ENCODE assay signal across 13 cellular contexts in the genomic region with DNA sequence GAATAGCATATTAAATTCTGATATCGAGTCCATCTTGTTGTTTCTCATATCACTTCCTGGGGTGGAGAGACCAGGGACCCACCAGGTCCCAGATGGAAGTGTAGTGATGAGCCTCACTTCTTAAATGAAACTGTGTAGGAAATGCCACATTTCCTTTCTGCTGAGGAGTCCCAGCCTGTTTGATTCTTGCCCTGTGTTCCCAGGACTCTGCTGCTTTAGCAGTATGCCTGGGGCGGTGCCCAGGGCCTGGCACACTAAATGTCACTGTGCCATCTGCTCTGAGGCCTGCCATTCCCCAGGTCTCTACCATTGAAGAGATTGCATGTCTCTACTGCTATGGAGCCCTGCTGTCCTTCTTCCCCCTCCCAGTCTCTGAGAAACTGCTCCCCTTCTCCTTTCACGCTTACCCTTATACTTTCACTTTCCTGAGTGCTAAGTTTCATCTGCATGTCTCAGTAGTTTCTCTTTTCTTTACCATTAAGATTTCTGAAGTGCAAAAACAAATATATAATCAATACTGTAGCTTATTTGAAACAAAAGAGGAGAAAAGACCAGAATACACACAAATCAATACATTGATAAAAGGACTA.
DNase-seq lines count a peak whose midpoint lies in the region; ATAC-seq and TF ChIP-seq lines count a peak whose summit lies in the region.
"Had no signal": no experiment of that assay in that cellular context is flagged by ENCODE, and none has a peak within 500 bp of the region (broad histone marks: within the 10 kb centered on the region; RNA-seq: fewer than 3 reads in every experiment).

No MANE protein-coding gene starts in this region.

- H3K36me3 ChIP-seq in A673 (ENCODE audit: insufficient read depth, low read length, poor library complexity, severe bottlenecking) = no peaks in the 10 kb centered on the region
- no peaks in the 10 kb centered on the region for H3K36me3 ChIP-seq in smooth muscle cell (ENCODE audit: low read depth)
- H3K36me3 ChIP-seq: SJCRH30 had no signal

- H3K9me3 ChIP-seq in A673 (ENCODE audit: low read depth, low read length, poor library complexity, severe bottlenecking) = no peaks in the 10 kb centered on the region
- H3K9me3 ChIP-seq in smooth muscle cell (replicated peaks; ENCODE audit: low read depth) = no peaks in the 10 kb centered on the region
- H3K9me3 ChIP-seq: SJCRH30 had no signal

- H3K4me1 Mint-ChIP-seq in natural killer cell treated with Interleukin-12 subunit alpha and Interleukin-12 subunit beta and Interleukin-15 and Interleukin-18, amount 100 ng/mL, for 72 hours (ENCODE audit: low read depth in 2 of 2) = no peaks in the 10 kb centered on the region
- H3K4me1 Mint-ChIP-seq: activated naive CD8-positive, alpha-beta T cell treated with anti-CD3 and anti-CD28 coated beads, Interleukin-2, amount 10 ng/mL, durations not matched to agents 7 days and 5 days; B cell had no signal

- CTCF ChIA-PET in A673 (lab: Charles Lee) = no interaction called here

- H4K20me1 ChIP-seq in smooth muscle cell (ENCODE audit: low read depth) = no peaks in the 10 kb centered on the region

- no peaks in the 10 kb centered on the region for H3K4me1 ChIP-seq in A673 (ENCODE audit: insufficient read depth, low read length, poor library complexity, severe bottlenecking)
- no peaks in the 10 kb centered on the region for H3K4me1 ChIP-seq in smooth muscle cell (ENCODE audit: low read depth)
- H3K4me1 ChIP-seq: SJCRH30 had no signal

- WGBS in smooth muscle cell (ENCODE audit: low lambda C conversion rate) = 95% methylated on average over 3 of the region's 3 CpGs

- no peak overlapping the region for H3K4me2 ChIP-seq in smooth muscle cell

- POLR2A ChIA-PET in A673 (lab: Charles Lee; ENCODE audit: low non-redundant PET) = no interaction called here

- H3K27ac ChIP-seq in A673 (ENCODE audit: low read depth, low read length, poor library complexity, severe bottlenecking) = no peak overlapping the region
- H3K27ac ChIP-seq in smooth muscle cell (ENCODE audit: low read depth) = no peak overlapping the region
- H3K27ac ChIP-seq: SJCRH30 had no signal

- no TSS peak for BruUV-seq in A673 (replicated peaks; lab: Mats Ljungman, UMichigan)

- H3K9ac ChIP-seq in smooth muscle cell (ENCODE audit: low read depth) = no peak overlapping the region

- H3K27me3 Mint-ChIP-seq in natural killer cell treated with Interleukin-12 subunit alpha and Interleukin-12 subunit beta and Interleukin-15 and Interleukin-18, amount 100 ng/mL, for 72 hours = no peaks in the 10 kb centered on the region
- H3K27me3 Mint-ChIP-seq: activated naive CD8-positive, alpha-beta T cell treated with anti-CD3 and anti-CD28 coated beads, Interleukin-2, amount 10 ng/mL, durations not matched to agents 7 days and 5 days; B cell had no signal

- peak; percentile 97 for ATAC-seq in HG02623 (IDR thresholded peaks at IDR 0.05; ENCODE audit: unreplicated experiment)
- peak; percentile 96 for ATAC-seq in HG03432 (IDR thresholded peaks at IDR 0.05; ENCODE audit: unreplicated experiment)
- no peak for ATAC-seq in natural killer cell treated with Interleukin-12 subunit alpha and Interleukin-12 subunit beta and Interleukin-15 and Interleukin-18, amount 100 ng/mL, for 72 hours

- H2AFZ ChIP-seq in smooth muscle cell (ENCODE audit: low read depth) = no peak overlapping the region

- H3K27me3 ChIP-seq in A673 (replicated peaks; ENCODE audit: insufficient read depth, low read depth, low read length, poor library complexity) (no peaks in the 10 kb centered on the region), smooth muscle cell (ENCODE audit: low read depth) (no peaks in the 10 kb centered on the region)

- no peak overlapping the region for H3K4me3 Mint-ChIP-seq in natural killer cell treated with Interleukin-12 subunit alpha and Interleukin-12 subunit beta and Interleukin-15 and Interleukin-18, amount 100 ng/mL, for 72 hours
- H3K4me3 Mint-ChIP-seq: activated naive CD8-positive, alpha-beta T cell treated with anti-CD3 and anti-CD28 coated beads, Interleukin-2, amount 10 ng/mL, durations not matched to agents 7 days and 5 days; B cell had no signal

- H3K9me3 Mint-ChIP-seq in natural killer cell treated with Interleukin-12 subunit alpha and Interleukin-12 subunit beta and Interleukin-15 and Interleukin-18, amount 100 ng/mL, for 72 hours = peaks cover 12% of the 10 kb centered on the region
- H3K9me3 Mint-ChIP-seq: activated naive CD8-positive, alpha-beta T cell treated with anti-CD3 and anti-CD28 coated beads, Interleukin-2, amount 10 ng/mL, durations not matched to agents 7 days and 5 days had no signal

- DNase-seq in GM10266 (ENCODE audit: extremely low spot score) (peak; percentile 32), GM19238 (ENCODE audit: insufficient read length, low spot score) (peak; percentile 27), A673 (ENCODE audit: low spot score) (no peak), NCI-H146 (lab: John Stamatoyannopoulos, UW) (no peak), smooth muscle cell (lab: John Stamatoyannopoulos, UW; ENCODE audit: unreplicated experiment) (no peak)
- DNase-seq in natural killer cell treated with Interleukin-12 subunit alpha and Interleukin-12 subunit beta and Interleukin-15 and Interleukin-18, amount 100 ng/mL, for 72 hours (ENCODE audit: low spot score) = no peak
- DNase-seq: activated CD4-positive, alpha-beta T cell treated with anti-CD3 and anti-CD28 coated beads, Interleukin-2, amount 50 U/mL, for 4 hours; activated naive CD8-positive, alpha-beta T cell treated with anti-CD3 and anti-CD28 coated beads, Interleukin-2, amount 10 ng/mL, durations not matched to agents 7 days and 5 days; mesenchymal stem cell; SJCRH30 had no signal

- TF ChIP-seq CTCF in GM10266 (IDR thresholded peaks at IDR 0.05; ENCODE audit: control insufficient read depth, insufficient read depth, low read depth, missing control alignments) (no peak), A673 (conservative IDR thresholded peaks at IDR 0.05; ENCODE audit: low read depth, low read length) (no peak), smooth muscle cell (IDR thresholded peaks at IDR 0.05; ENCODE audit: borderline replicate concordance, insufficient read depth, poor library complexity, severe bottlenecking) (no peak)

- H3K36me3 Mint-ChIP-seq in natural killer cell treated with Interleukin-12 subunit alpha and Interleukin-12 subunit beta and Interleukin-15 and Interleukin-18, amount 100 ng/mL, for 72 hours = no peaks in the 10 kb centered on the region
- H3K36me3 Mint-ChIP-seq: activated naive CD8-positive, alpha-beta T cell treated with anti-CD3 and anti-CD28 coated beads, Interleukin-2, amount 10 ng/mL, durations not matched to agents 7 days and 5 days had no signal

- no peaks in the 10 kb centered on the region for H3K79me2 ChIP-seq in smooth muscle cell (ENCODE audit: low read depth)

- intact Hi-C loops in A673 (cut with micrococcal nuclease; ENCODE audit: unreplicated experiment) = no loop called here

- H3F3A ChIP-seq in smooth muscle cell (ENCODE audit: low read depth) = no peaks in the 10 kb centered on the region

- H3K4me3 ChIP-seq in A673 (ENCODE audit: low read depth, low read length, poor library complexity, severe bottlenecking) (no peak overlapping the region), smooth muscle cell (no peak overlapping the region)
- H3K4me3 ChIP-seq: SJCRH30 had no signal

- H3K27ac Mint-ChIP-seq in natural killer cell treated with Interleukin-12 subunit alpha and Interleukin-12 subunit beta and Interleukin-15 and Interleukin-18, amount 100 ng/mL, for 72 hours = no peak overlapping the region
- H3K27ac Mint-ChIP-seq: activated naive CD8-positive, alpha-beta T cell treated with anti-CD3 and anti-CD28 coated beads, Interleukin-2, amount 10 ng/mL, durations not matched to agents 7 days and 5 days; B cell had no signal

Comparison
In these comparisons a context has a peak if more than half of its experiments do, and no peak if none do; other contexts are left out.
1. DNase-seq: peak in GM10266 (single experiment) and GM19238 (single experiment); none in A673 (single experiment), NCI-H146 (single experiment), smooth muscle cell (single experiment) and natural killer cell treated with Interleukin-12 subunit alpha and Interleukin-12 subunit beta and Interleukin-15 and Interleukin-18, amount 100 ng/mL, for 72 hours (single experiment).
2. ATAC-seq: peak in HG02623 (single experiment) and HG03432 (single experiment); none in natural killer cell treated with Interleukin-12 subunit alpha and Interleukin-12 subunit beta and Interleukin-15 and Interleukin-18, amount 100 ng/mL, for 72 hours (0 of 2).